In genomic region chr20:37914672-37915433, GRCh38 we compare ENCODE assay signal across 8 cellular contexts. TPM values are rescaled to one million over a fixed set of nuclear protein-coding genes. Genes with fewer than 3 reads are reported as not detected.
DNase-seq lines count a peak whose midpoint lies in the region; ATAC-seq, FAIRE-seq and TF ChIP-seq lines count a peak whose summit lies in the region.

No MANE protein-coding gene starts in this region.

- peak in 2 of 3 donors; percentile 45 to 63 for DNase-seq in CD4-positive, CD25-positive, alpha-beta regulatory T cell
- DNase-seq in NCI-H1436 (lab: John Stamatoyannopoulos, UW) (peak; percentile 53), K562 (ENCODE audit: extremely low read depth in 1 of 4, low spot score in 3 of 4) (no peak)

- H3K27me3 ChIP-seq in CD4-positive, CD25-positive, alpha-beta regulatory T cell (ENCODE audit: control insufficient read depth, insufficient read depth, low read length) = peaks cover 3% of the 10 kb centered on the region
- H3K27me3 ChIP-seq in K562 (ENCODE audit: control insufficient read depth in 2 of 2, insufficient read depth in 2 of 2, low read length in 2 of 2) (peaks cover 50 to 90% of the 10 kb centered on the region in 2 experiments), mucosa of rectum (ENCODE audit: control insufficient read depth in 2 of 2, insufficient read depth in 2 of 2, low read length in 2 of 2) (peaks cover 33 to 52% of the 10 kb centered on the region in 2 donors)

- no peaks in the 10 kb centered on the region for H3K79me2 ChIP-seq in K562 (ENCODE audit: control insufficient read depth, insufficient read depth, low read length)

- H3K27ac ChIP-seq in CD4-positive, CD25-positive, alpha-beta regulatory T cell (ENCODE audit: insufficient read depth, low read length, poor library complexity, severe bottlenecking) = no peak overlapping the region
- no peak overlapping the region for H3K27ac ChIP-seq in K562 (ENCODE audit: extremely low read depth, low read depth, low read length)
- H3K27ac ChIP-seq in mucosa of rectum (ENCODE audit: low read depth in 2 of 2, low read length in 2 of 2) = no peak overlapping the region

- no peak for TF ChIP-seq RAD21 in K562 (CRISPR knock-in tag; conservative IDR thresholded peaks at IDR 0.05 in 1 of 2, IDR thresholded peaks at IDR 0.05 in 1 of 2)

- no peaks in the 10 kb centered on the region for H3K9me3 ChIP-seq in CD4-positive, CD25-positive, alpha-beta regulatory T cell (ENCODE audit: control insufficient read depth in 2 of 2, low read length in 2 of 2)
- H3K9me3 ChIP-seq in K562 (replicated peaks; ENCODE audit: control insufficient read depth, insufficient read depth, low read depth, low read length) = no peaks in the 10 kb centered on the region
- H3K9me3 ChIP-seq in mucosa of rectum (ENCODE audit: control insufficient read depth in 2 of 2, low read length in 2 of 2) = no peaks in the 10 kb centered on the region

- no peak overlapping the region for H3K4me3 ChIP-seq in CD4-positive, CD25-positive, alpha-beta regulatory T cell (ENCODE audit: low read depth, low read length)
- H3K4me3 ChIP-seq in K562 = no peak overlapping the region
- H3K4me3 ChIP-seq in mucosa of rectum (ENCODE audit: low read length in 2 of 2) = peak overlapping the region; percentile 6 to 31

- no peak for TF ChIP-seq POLR2A in K562 (conservative IDR thresholded peaks at IDR 0.05)

- H3K4me1 ChIP-seq in CD4-positive, CD25-positive, alpha-beta regulatory T cell (ENCODE audit: control insufficient read depth, insufficient read depth, low read length, poor library complexity, severe bottlenecking) = peaks cover 10% of the 10 kb centered on the region
- H3K4me1 ChIP-seq in K562 (replicated peaks in 1 of 2; ENCODE audit: control insufficient read depth in 2 of 2, insufficient read depth in 2 of 2, low read length in 2 of 2) = peaks cover 0 to 13% of the 10 kb centered on the region in 2 experiments; a peak in 2 of 5 replicates
- peaks cover 0 to 3% of the 10 kb centered on the region in 2 donors for H3K4me1 ChIP-seq in mucosa of rectum (ENCODE audit: control insufficient read depth in 2 of 2, insufficient read depth in 2 of 2, low read length in 2 of 2)

- H3K4me2 ChIP-seq in K562 (ENCODE audit: insufficient read depth, low read length) = no peak overlapping the region

- H3K9me3 Mint-ChIP-seq in CD4-positive, CD25-positive, alpha-beta regulatory T cell = peaks cover 0 to 2% (median 0%) of the 10 kb centered on the region in 7 donors

- H4K20me1 ChIP-seq in K562 (replicated peaks; ENCODE audit: control insufficient read depth, insufficient read depth, low read length) = peaks cover 9% of the 10 kb centered on the region; the same call in 1 of the 2 replicates

- CTCF ChIA-PET in K562 (lab: Yijun Ruan, JAX; ENCODE audit: low intra/inter-chr PET ratio) = no interaction called here

- no peak for TF ChIP-seq EP300 in K562 (IDR thresholded peaks at IDR 0.05; ENCODE audit: low read length)

- POLR2A ChIA-PET in K562 (lab: Yijun Ruan, JAX) = interaction anchor here (0.6 kb wide), 1 partner anchor 281 kb away, joined by 4 read pairs; no protein-coding TSS in a partner anchor

- peak overlapping the region in 2 of 3 donors; percentile 65 to 91 for H3K27ac Mint-ChIP-seq in CD4-positive, CD25-positive, alpha-beta regulatory T cell

- peaks cover 3% of the 10 kb centered on the region for H3K9me1 ChIP-seq in K562 (ENCODE audit: control insufficient read depth, insufficient read depth, low read length)

- no peaks in the 10 kb centered on the region for H3K36me3 Mint-ChIP-seq in CD4-positive, CD25-positive, alpha-beta regulatory T cell

- H3K36me3 ChIP-seq in CD4-positive, CD25-positive, alpha-beta regulatory T cell (ENCODE audit: control insufficient read depth, insufficient read depth, low read length) = no peaks in the 10 kb centered on the region
- H3K36me3 ChIP-seq in K562 (ENCODE audit: control insufficient read depth, insufficient read depth, low read length) (no peaks in the 10 kb centered on the region), mucosa of rectum (ENCODE audit: control insufficient read depth in 2 of 2, insufficient read depth in 2 of 2, low read length in 2 of 2) (no peaks in the 10 kb centered on the region)

- peak; percentile 35 to 61 for ATAC-seq in CD4-positive, CD25-positive, alpha-beta regulatory T cell (ENCODE audit: low read depth in 2 of 2)
- ATAC-seq in K562 = peak; percentile 40
- no peak for ATAC-seq in HG03108 (IDR thresholded peaks at IDR 0.05; ENCODE audit: unreplicated experiment)
- ATAC-seq in HG03097 (IDR thresholded peaks at IDR 0.05; ENCODE audit: low FRiP score, unreplicated experiment) = no peak
- ATAC-seq in HG02759 (IDR thresholded peaks at IDR 0.05; ENCODE audit: unreplicated experiment) = no peak
- ATAC-seq in HG02623 (IDR thresholded peaks at IDR 0.05; ENCODE audit: unreplicated experiment) = no peak

- H3K4me3 Mint-ChIP-seq in CD4-positive, CD25-positive, alpha-beta regulatory T cell = peak overlapping the region in 3 of 4 donors; percentile 72 to 90 (median 76)

- peak overlapping the region; percentile 51; the same call in 1 of the 2 replicates for H2AFZ ChIP-seq in K562 (ENCODE audit: low read depth, low read length)

- peaks cover 0 to 36% (median 4%) of the 10 kb centered on the region in 4 donors for H3K4me1 Mint-ChIP-seq in CD4-positive, CD25-positive, alpha-beta regulatory T cell

- H3K9ac ChIP-seq in K562 (ENCODE audit: insufficient read depth in 1 of 2, low read depth in 2 of 2, low read length in 2 of 2) (peak overlapping the region in 1 of 2 experiments; percentile 36; a peak in 1 of 4 replicates), mucosa of rectum (ENCODE audit: low read depth in 1 of 2, low read length in 2 of 2) (peak overlapping the region; percentile 6 to 34)

- TF ChIP-seq CTCF in K562 (IDR thresholded peaks at IDR 0.05 in 2 of 3, conservative IDR thresholded peaks at IDR 0.05 in 1 of 3; ENCODE audit: insufficient read depth in 2 of 3, low read depth in 1 of 3, low read length in 3 of 3) = no peak

- no peak for FAIRE-seq in K562 (lab: Jason Lieb, UNC)

- intact Hi-C loops in K562 (cut with micrococcal nuclease) = no loop called here

- no TSS peak for BruUV-seq in K562 (replicated peaks; lab: Mats Ljungman, UMichigan)

- WGBS in K562 (ENCODE audit: insufficient coverage, low coverage, missing lambda C conversion rate) = 5% methylated on average over 29 of the region's 34 CpGs

- in situ Hi-C loops in K562 (cut with MboI) = no loop called here

- peaks cover 27% of the 10 kb centered on the region for H3K27me3 Mint-ChIP-seq in CD4-positive, CD25-positive, alpha-beta regulatory T cell

TF ChIP-seq in K562, 482 proteins besides CTCF, POLR2A, EP300 and RAD21:
- TF ChIP-seq FUS (optimal IDR thresholded peaks at IDR 0.05; ENCODE audit: low read depth, low read length) (no peak), RBM25 (IDR thresholded peaks at IDR 0.05; ENCODE audit: low read depth, low read length, severe bottlenecking) (peak; percentile 22), CBX1 (IDR thresholded peaks at IDR 0.05; ENCODE audit: low read depth) (no peak), BCOR (IDR thresholded peaks at IDR 0.05) (peak; percentile 52; the same call in 1 of the 2 replicates), ZBED1 (IDR thresholded peaks at IDR 0.05) (no peak), ILF3 (IDR thresholded peaks at IDR 0.05; ENCODE audit: borderline replicate concordance) (no peak)
- TF ChIP-seq, protein P1, sequence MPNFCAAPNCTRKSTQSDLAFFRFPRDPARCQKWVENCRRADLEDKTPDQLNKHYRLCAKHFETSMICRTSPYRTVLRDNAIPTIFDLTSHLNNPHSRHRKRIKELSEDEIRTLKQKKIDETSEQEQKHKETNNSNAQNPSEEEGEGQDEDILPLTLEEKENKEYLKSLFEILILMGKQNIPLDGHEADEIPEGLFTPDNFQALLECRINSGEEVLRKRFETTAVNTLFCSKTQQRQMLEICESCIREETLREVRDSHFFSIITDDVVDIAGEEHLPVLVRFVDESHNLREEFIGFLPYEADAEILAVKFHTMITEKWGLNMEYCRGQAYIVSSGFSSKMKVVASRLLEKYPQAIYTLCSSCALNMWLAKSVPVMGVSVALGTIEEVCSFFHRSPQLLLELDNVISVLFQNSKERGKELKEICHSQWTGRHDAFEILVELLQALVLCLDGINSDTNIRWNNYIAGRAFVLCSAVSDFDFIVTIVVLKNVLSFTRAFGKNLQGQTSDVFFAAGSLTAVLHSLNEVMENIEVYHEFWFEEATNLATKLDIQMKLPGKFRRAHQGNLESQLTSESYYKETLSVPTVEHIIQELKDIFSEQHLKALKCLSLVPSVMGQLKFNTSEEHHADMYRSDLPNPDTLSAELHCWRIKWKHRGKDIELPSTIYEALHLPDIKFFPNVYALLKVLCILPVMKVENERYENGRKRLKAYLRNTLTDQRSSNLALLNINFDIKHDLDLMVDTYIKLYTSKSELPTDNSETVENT (CRISPR knock-in tag; IDR thresholded peaks at IDR 0.05) = no peak

RNA-seq across cellular contexts. Expression of gene VSTM2L, which starts 11.9 kb away (rescaled TPM):
- not detected for total RNA-seq in CD4-positive, CD25-positive, alpha-beta regulatory T cell
- not detected for polyA plus RNA-seq in CD4-positive, CD25-positive, alpha-beta regulatory T cell
- not detected in 2 replicates for total RNA-seq in K562 (2011; cell fraction: chromatin; rRNA removed; ENCODE audit: low replicate concordance)
- not detected in 2 replicates for total RNA-seq in K562 (2011; cell fraction: nucleolus; rRNA removed)
- not detected in 2 replicates for total RNA-seq in K562 (2011; cell fraction: nucleoplasm; rRNA removed)
- total RNA-seq in K562 (2014; rRNA removed) = not detected in 2 replicates
- total RNA-seq in K562 (2014; rRNA removed; fragmentation: Illumina TruSeq; extraction: Trizol) = not detected in 2 replicates
- not detected in 2 replicates for total RNA-seq in K562 (2015; rRNA removed; fragmentation: Illumina TruSeq; extraction: Trizol)
- not detected in 2 replicates for total RNA-seq in K562 (2021)
- polyA plus RNA-seq in K562 (2011; rRNA removed) = not detected in 2 replicates
- polyA plus RNA-seq in K562 (2011; cell fraction: cytosol; rRNA removed) = not detected in 2 replicates
- not detected in 2 replicates for polyA plus RNA-seq in K562 (2011; cell fraction: nucleus; rRNA removed)
- not detected in 2 replicates for polyA plus RNA-seq in K562 (2012)
- polyA plus RNA-seq in K562 (2014; fragmentation: Illumina TruSeq; extraction: Trizol) = not detected in 2 replicates
- polyA plus RNA-seq in K562 (2014; fragmentation: Nextera tagmentation; extraction: Ambion mirVana) = not detected
- not detected in 2 replicates for polyA plus RNA-seq in K562 (2014; rRNA removed)
- polyA minus RNA-seq in K562 (2011; rRNA and poly(A)+ RNA removed) = not detected in 2 replicates
- not detected in 2 replicates for polyA minus RNA-seq in K562 (2011; cell fraction: cytosol; rRNA and poly(A)+ RNA removed)
- not detected in 2 replicates for polyA minus RNA-seq in K562 (2011; cell fraction: nucleus; rRNA and poly(A)+ RNA removed)

Comparison
In these comparisons a context has a peak if more than half of its experiments do, and no peak if none do; other contexts are left out.
1. ATAC-seq: peak in CD4-positive, CD25-positive, alpha-beta regulatory T cell (2 of 2) and K562 (single experiment); none in HG03108 (single experiment), HG03097 (single experiment), HG02759 (single experiment) and HG02623 (single experiment).
2. DNase-seq: peak in CD4-positive, CD25-positive, alpha-beta regulatory T cell (2 of 3) and NCI-H1436 (single experiment); none in K562 (0 of 4).
3. H3K4me3 ChIP-seq: peak in mucosa of rectum (2 of 2); none in CD4-positive, CD25-positive, alpha-beta regulatory T cell (single experiment) and K562 (single experiment).